10 cellular contexts compared by ENCODE assay signal in the genomic region with DNA sequence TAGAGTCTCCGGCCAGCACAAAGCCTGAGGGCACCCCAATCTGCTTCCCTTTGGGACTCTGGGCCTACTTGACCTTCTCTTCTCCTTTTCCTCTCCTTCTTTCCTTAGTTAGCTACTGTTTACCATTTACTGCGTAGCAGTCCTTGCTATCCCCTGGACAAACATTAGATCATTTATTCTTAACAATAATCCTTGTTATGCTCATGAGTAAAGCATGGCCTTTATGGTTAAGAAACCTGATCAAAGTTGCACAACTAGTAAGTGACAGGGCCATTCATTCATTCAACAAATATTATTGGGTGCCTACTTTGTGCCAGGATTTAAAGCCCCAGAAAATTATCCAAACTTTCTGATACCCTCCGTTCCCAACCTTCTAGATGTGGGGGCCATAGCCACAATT. TPM values are rescaled to one million over a fixed set of nuclear protein-coding genes. Genes with fewer than 3 reads are reported as not detected.
A peak's percentile ranks its signal among the peaks of the same experiment; 100 is the strongest.
DNase-seq lines count a peak whose midpoint lies in the region; ATAC-seq and TF ChIP-seq lines count a peak whose summit lies in the region.
"Had no signal": no experiment of that assay in that cellular context is flagged by ENCODE, and none has a peak within 500 bp of the region (broad histone marks: within the 10 kb centered on the region; RNA-seq: fewer than 3 reads in every experiment).

No MANE protein-coding gene starts in this region.

- H3K36me3 ChIP-seq in breast epithelium, result no peaks in the 10 kb centered on the region
- no peaks in the 10 kb centered on the region for H3K36me3 ChIP-seq in transverse colon

- no peaks in the 10 kb centered on the region for H3K9me3 Mint-ChIP-seq in activated naive CD4-positive, alpha-beta T cell treated with anti-CD3 and anti-CD28 coated beads for 36 hours
- no peaks in the 10 kb centered on the region for H3K9me3 Mint-ChIP-seq in natural killer cell treated with Interleukin-12 subunit alpha and Interleukin-12 subunit beta and Interleukin-15 and Interleukin-18, amount 100 ng/mL, for 72 hours

- peaks cover 32 to 34% of the 10 kb centered on the region in 2 donors for H3K4me1 ChIP-seq in breast epithelium
- H3K4me1 ChIP-seq in transverse colon, result peaks cover 37 to 64% (median 44%) of the 10 kb centered on the region in 4 donors

- H3K4me3 ChIP-seq in breast epithelium, result no peak overlapping the region
- H3K4me3 ChIP-seq in transverse colon, result no peak overlapping the region

- no peak for DNase-seq in activated naive CD4-positive, alpha-beta T cell treated with anti-CD3 and anti-CD28 coated beads for 36 hours
- DNase-seq in activated naive CD4-positive, alpha-beta T cell treated with anti-CD3 and anti-CD28 coated beads, Interleukin-2, amount 50 U/mL, for 16 hours, result no peak
- DNase-seq in breast epithelium (ENCODE audit: low spot score in 2 of 2), result no peak
- DNase-seq in natural killer cell treated with Interleukin-12 subunit alpha and Interleukin-12 subunit beta and Interleukin-15 and Interleukin-18, amount 100 ng/mL, for 72 hours (ENCODE audit: low spot score), result no peak
- no peak for DNase-seq in transverse colon
- no peak for DNase-seq in kidney tubule cell (ENCODE audit: low spot score)
- no peak for DNase-seq in GM20000 (ENCODE audit: low spot score)
- no peak for DNase-seq in HPDE6-E6E7 (ENCODE audit: extremely low spot score)
- DNase-seq: GOT3, NCI-H510A had no signal

- TF ChIP-seq CTCF in breast epithelium (IDR thresholded peaks at IDR 0.05), result no peak
- TF ChIP-seq CTCF in transverse colon (IDR thresholded peaks at IDR 0.05), result no peak
- no peak for TF ChIP-seq CTCF in GM20000 (IDR thresholded peaks at IDR 0.05; ENCODE audit: extremely low read depth, missing control alignments)

- TF ChIP-seq POLR2A in breast epithelium (IDR thresholded peaks at IDR 0.05) (no peak), transverse colon (IDR thresholded peaks at IDR 0.05) (no peak)

- no peak overlapping the region for H3K4me3 Mint-ChIP-seq in activated naive CD4-positive, alpha-beta T cell treated with anti-CD3 and anti-CD28 coated beads for 36 hours
- H3K4me3 Mint-ChIP-seq in natural killer cell treated with Interleukin-12 subunit alpha and Interleukin-12 subunit beta and Interleukin-15 and Interleukin-18, amount 100 ng/mL, for 72 hours, result no peak overlapping the region

- H3K9me3 ChIP-seq in breast epithelium (no peaks in the 10 kb centered on the region), transverse colon (no peaks in the 10 kb centered on the region)

- H3K27ac Mint-ChIP-seq in activated naive CD4-positive, alpha-beta T cell treated with anti-CD3 and anti-CD28 coated beads for 36 hours, result peak overlapping the region; percentile 52
- peak overlapping the region; percentile 68 to 89 for H3K27ac Mint-ChIP-seq in natural killer cell treated with Interleukin-12 subunit alpha and Interleukin-12 subunit beta and Interleukin-15 and Interleukin-18, amount 100 ng/mL, for 72 hours

- H3K36me3 Mint-ChIP-seq in activated naive CD4-positive, alpha-beta T cell treated with anti-CD3 and anti-CD28 coated beads for 36 hours (ENCODE audit: low read depth), result peaks cover 15% of the 10 kb centered on the region
- no peaks in the 10 kb centered on the region for H3K36me3 Mint-ChIP-seq in natural killer cell treated with Interleukin-12 subunit alpha and Interleukin-12 subunit beta and Interleukin-15 and Interleukin-18, amount 100 ng/mL, for 72 hours

- 84 to 90% methylated on average over 3 of the region's 3 CpGs for WGBS in transverse colon (ENCODE audit: low coverage in 1 of 2), 2 donors

- H3K4me1 Mint-ChIP-seq in activated naive CD4-positive, alpha-beta T cell treated with anti-CD3 and anti-CD28 coated beads for 36 hours (ENCODE audit: low read depth), result peaks cover 67% of the 10 kb centered on the region
- peaks cover 47 to 54% of the 10 kb centered on the region in 2 donors for H3K4me1 Mint-ChIP-seq in natural killer cell treated with Interleukin-12 subunit alpha and Interleukin-12 subunit beta and Interleukin-15 and Interleukin-18, amount 100 ng/mL, for 72 hours (ENCODE audit: low read depth in 2 of 2)

- peak overlapping the region; percentile 98 to 100 for H3K27ac ChIP-seq in breast epithelium
- H3K27ac ChIP-seq in transverse colon, result peak overlapping the region; percentile 93 to 97 (median 96)

- TF ChIP-seq EP300 in transverse colon (IDR thresholded peaks at IDR 0.05; ENCODE audit: low read depth), result no peak

- intact Hi-C loops in activated naive CD4-positive, alpha-beta T cell treated with anti-CD3 and anti-CD28 coated beads for 36 hours (cut with micrococcal nuclease), result no loop called here
- intact Hi-C loops in breast epithelium (cut with DNase I; ENCODE audit: low total_unique reads) (no loop called here), transverse colon (cut with DNase I; ENCODE audit: low total_unique reads) (no loop called here)

- ATAC-seq in natural killer cell treated with Interleukin-12 subunit alpha and Interleukin-12 subunit beta and Interleukin-15 and Interleukin-18, amount 100 ng/mL, for 72 hours, result no peak

- no peaks in the 10 kb centered on the region for H3K27me3 ChIP-seq in breast epithelium
- H3K27me3 ChIP-seq in transverse colon, result no peaks in the 10 kb centered on the region

- in situ Hi-C loops in transverse colon (cut with MboI; ENCODE audit: low pct_ligation_motif_present in 1 of 4, low pct_unique_long_range_greater_than_20kb in 1 of 4, low sequenced_read_pairs in 3 of 4), result no loop called here

- CTCF ChIA-PET in activated naive CD4-positive, alpha-beta T cell treated with anti-CD3 and anti-CD28 coated beads for 36 hours (lab: Charles Lee), result interaction anchor here (1.1 to 27.8 kb wide), 4 partner anchors 10 to 56 kb away, joined by 4 to 848 read pairs (median 6); no protein-coding TSS in a partner anchor

- no peaks in the 10 kb centered on the region for H3K27me3 Mint-ChIP-seq in activated naive CD4-positive, alpha-beta T cell treated with anti-CD3 and anti-CD28 coated beads for 36 hours (ENCODE audit: low read depth)
- no peaks in the 10 kb centered on the region for H3K27me3 Mint-ChIP-seq in natural killer cell treated with Interleukin-12 subunit alpha and Interleukin-12 subunit beta and Interleukin-15 and Interleukin-18, amount 100 ng/mL, for 72 hours

RNA-seq across cellular contexts. Expression of gene HDAC7, which starts 3.2 kb away (rescaled TPM):
- total RNA-seq in activated naive CD4-positive, alpha-beta T cell treated with anti-CD3 and anti-CD28 coated beads for 36 hours, result 100 to 1,000 TPM; 272 to 289 TPM
- total RNA-seq in breast epithelium (10 to 100 TPM; 37.6 to 77.0 (median 44.9) TPM), transverse colon (100 to 1,000 TPM in 1 of 4 donors, 10 to 100 TPM in 3; 19.4 to 133 (median 28.3) TPM)
- 100 to 1,000 TPM; 127 to 176 TPM for total RNA-seq in natural killer cell treated with Interleukin-12 subunit alpha and Interleukin-12 subunit beta and Interleukin-15 and Interleukin-18, amount 100 ng/mL, for 72 hours

RNA-seq across cellular contexts. Expression of gene SLC48A1, which starts 49.8 kb away (rescaled TPM):
- 10 to 100 TPM; 16.6 to 21.0 TPM for total RNA-seq in activated naive CD4-positive, alpha-beta T cell treated with anti-CD3 and anti-CD28 coated beads for 36 hours
- 10 to 100 TPM; 27.5 to 51.5 (median 30.6) TPM for total RNA-seq in breast epithelium
- 1 to 10 TPM; 5.1 to 9.8 TPM for total RNA-seq in natural killer cell treated with Interleukin-12 subunit alpha and Interleukin-12 subunit beta and Interleukin-15 and Interleukin-18, amount 100 ng/mL, for 72 hours
- total RNA-seq in transverse colon, result 10 to 100 TPM; 19.9 to 76.7 (median 23.1) TPM
